Comparison of ENCODE assay signal across 19 cellular contexts in genomic region chr17:68993112-68993511, GRCh38. TPM values are rescaled to one million over a fixed set of nuclear protein-coding genes. Genes with fewer than 3 reads are reported as not detected.
DNase-seq lines count a peak whose midpoint lies in the region; ATAC-seq and TF ChIP-seq lines count a peak whose summit lies in the region.
"Had no signal": no experiment of that assay in that cellular context is flagged by ENCODE, and none has a peak within 500 bp of the region (broad histone marks: within the 10 kb centered on the region; RNA-seq: fewer than 3 reads in every experiment).

No MANE protein-coding gene starts in this region.

- H3K4me1 ChIP-seq in PC-3 (ENCODE audit: insufficient read depth, low read length) = no peaks in the 10 kb centered on the region
- no peaks in the 10 kb centered on the region for H3K4me1 ChIP-seq in hepatocyte (ENCODE audit: insufficient read depth)
- H3K4me1 ChIP-seq in testis = no peaks in the 10 kb centered on the region
- H3K4me1 ChIP-seq: psoas muscle had no signal

- TF ChIP-seq CTCF in AG10803 (conservative IDR thresholded peaks at IDR 0.05; ENCODE audit: low read length) = no peak
- TF ChIP-seq CTCF in PC-3 (conservative IDR thresholded peaks at IDR 0.05; ENCODE audit: low read depth, low read length) = no peak
- no peak for TF ChIP-seq CTCF in choroid plexus epithelial cell (conservative IDR thresholded peaks at IDR 0.05; ENCODE audit: low read depth, low read length)
- TF ChIP-seq CTCF in hepatocyte (IDR thresholded peaks at IDR 0.05; ENCODE audit: poor library complexity) = no peak
- TF ChIP-seq CTCF in testis (IDR thresholded peaks at IDR 0.05) = no peak
- no peak for TF ChIP-seq CTCF in GM10248 (IDR thresholded peaks at IDR 0.05; ENCODE audit: control extremely low read depth, extremely low read depth, low read depth, missing control alignments)

- no peaks in the 10 kb centered on the region for H3K79me2 ChIP-seq in PC-3 (ENCODE audit: low read length)
- no peaks in the 10 kb centered on the region for H3K79me2 ChIP-seq in hepatocyte

- intact Hi-C loops in PC-3 (cut with micrococcal nuclease) (no loop called here), testis (cut with DNase I; ENCODE audit: low total_unique reads) (no loop called here)

- BruUV-seq in PC-3 (replicated peaks; lab: Mats Ljungman, UMichigan) = no TSS peak

- WGBS in hepatocyte (ENCODE audit: low lambda C conversion rate, missing lambda C conversion rate) = 76% methylated on average over 4 of the region's 4 CpGs
- WGBS in testis, 2 donors = 67 to 72% methylated on average over 4 of the region's 4 CpGs

- H3K27me3 ChIP-seq in PC-3 (ENCODE audit: low read length) (peaks cover 48% of the 10 kb centered on the region), hepatocyte (no peaks in the 10 kb centered on the region), testis (no peaks in the 10 kb centered on the region)

- no peak overlapping the region for H3K4me3 ChIP-seq in AG10803 (ENCODE audit: low read length)
- no peak overlapping the region for H3K4me3 ChIP-seq in PC-3 (ENCODE audit: low read length)
- H3K4me3 ChIP-seq in choroid plexus epithelial cell (ENCODE audit: low read depth, low read length) = no peak overlapping the region
- no peak overlapping the region for H3K4me3 ChIP-seq in hepatocyte
- H3K4me3 ChIP-seq in testis = no peak overlapping the region
- H3K4me3 ChIP-seq: psoas muscle had no signal

- H3K36me3 ChIP-seq in PC-3 (ENCODE audit: low read depth, low read length) = no peaks in the 10 kb centered on the region
- no peaks in the 10 kb centered on the region for H3K36me3 ChIP-seq in hepatocyte (replicated peaks; ENCODE audit: insufficient read depth, low read depth)
- H3K36me3 ChIP-seq in testis (ENCODE audit: low read depth, missing control alignments) = no peaks in the 10 kb centered on the region

- TF ChIP-seq POLR2A in testis (IDR thresholded peaks at IDR 0.05) = no peak

- no peaks in the 10 kb centered on the region for H3K4me1 Mint-ChIP-seq in activated T-cell treated with anti-CD3 and anti-CD28 coated beads, Interleukin-2, amount 50 U/mL, for 4 hours (ENCODE audit: low read depth)

- H3K4me2 ChIP-seq in PC-3 (ENCODE audit: low read length) = no peak overlapping the region
- no peak overlapping the region for H3K4me2 ChIP-seq in hepatocyte

- H3K9me3 ChIP-seq in PC-3 (ENCODE audit: low read length) = no peaks in the 10 kb centered on the region
- no peaks in the 10 kb centered on the region for H3K9me3 ChIP-seq in hepatocyte (ENCODE audit: low read depth)
- H3K9me3 ChIP-seq in testis = no peaks in the 10 kb centered on the region
- H3K9me3 ChIP-seq: psoas muscle had no signal

- H3K9me2 ChIP-seq in PC-3 (replicated peaks; ENCODE audit: low read length) = no peaks in the 10 kb centered on the region
- no peaks in the 10 kb centered on the region for H3K9me2 ChIP-seq in hepatocyte (replicated peaks; ENCODE audit: insufficient read depth)

- no peak overlapping the region for H3K4me3 Mint-ChIP-seq in activated T-cell treated with anti-CD3 and anti-CD28 coated beads, Interleukin-2, amount 50 U/mL, for 4 hours

- 0 out of 2 replicates have a peak, but pooled peaks have one; percentile 43 for ATAC-seq in PC-3
- no peak for ATAC-seq in activated T-cell treated with anti-CD3 and anti-CD28 coated beads, Interleukin-2, amount 50 U/mL, for 4 hours
- ATAC-seq: left lobe of liver had no signal

- H4K20me1 ChIP-seq in PC-3 (ENCODE audit: low read length) (no peaks in the 10 kb centered on the region), hepatocyte (ENCODE audit: insufficient read depth, poor library complexity, severe bottlenecking) (no peaks in the 10 kb centered on the region)

- H3F3A ChIP-seq in PC-3 (ENCODE audit: low read length, unreplicated experiment) = no peaks in the 10 kb centered on the region

- H3K36me3 Mint-ChIP-seq in activated T-cell treated with anti-CD3 and anti-CD28 coated beads, Interleukin-2, amount 50 U/mL, for 4 hours (ENCODE audit: insufficient read depth) = no peaks in the 10 kb centered on the region

- no peak overlapping the region for H3K9ac ChIP-seq in PC-3 (ENCODE audit: low read length)

- H3K27ac ChIP-seq in PC-3 (ENCODE audit: low read length) (no peak overlapping the region), hepatocyte (no peak overlapping the region), testis (no peak overlapping the region)
- H3K27ac ChIP-seq: psoas muscle had no signal

- H2AFZ ChIP-seq in PC-3 (ENCODE audit: low read length) (no peak overlapping the region), hepatocyte (no peak overlapping the region)

- CTCF ChIA-PET in PC-3 (lab: Charles Lee) (no interaction called here), GM10248 (lab: Yijun Ruan, JAX) (no interaction called here)

- no peaks in the 10 kb centered on the region for H3K9me3 Mint-ChIP-seq in activated T-cell treated with anti-CD3 and anti-CD28 coated beads, Interleukin-2, amount 50 U/mL, for 4 hours

- DNase-seq in AG10803 (ENCODE audit: low read depth) (peak; percentile 22), PC-3 (peak; percentile 35), choroid plexus epithelial cell (ENCODE audit: low read depth) (peak; percentile 62), hepatocyte (ENCODE audit: low spot score) (peak; percentile 11), testis (no peak), nucleus accumbens (lab: John Stamatoyannopoulos, UW) (no peak), GM10248 (ENCODE audit: extremely low spot score) (no peak)
- DNase-seq in activated T-cell treated with anti-CD3 and anti-CD28 coated beads, Interleukin-2, amount 50 U/mL, for 4 hours = no peak
- DNase-seq: activated CD4-positive, alpha-beta T cell treated with anti-CD3 and anti-CD28 coated beads for 48 hours; activated CD8-positive, alpha-beta memory T cell treated with anti-CD3 and anti-CD28 coated beads, Interleukin-2, amount 50 U/mL, for 4 hours; activated effector memory CD4-positive, alpha-beta T cell treated with anti-CD3 and anti-CD28 coated beads, Interleukin-2, amount 50 U/mL, for 16 hours; DMS 273 treated with DMSO at 0.1 percent for 48 hours; GF-D8; NCI-H1694 treated with DMSO at 0.1 percent for 48 hours; NCI-H446; psoas muscle; RPMI8226 had no signal

- no peaks in the 10 kb centered on the region for H3K27me3 Mint-ChIP-seq in activated T-cell treated with anti-CD3 and anti-CD28 coated beads, Interleukin-2, amount 50 U/mL, for 4 hours (ENCODE audit: low read depth)

- POLR2A ChIA-PET in PC-3 (lab: Charles Lee; ENCODE audit: unreplicated experiment) (no interaction called here), GM10248 (lab: Yijun Ruan, JAX) (no interaction called here)

RNA-seq across cellular contexts. Expression of gene ABCA8, which starts 37.9 kb away (rescaled TPM):
- total RNA-seq in PC-3 (2014; rRNA removed) = 0.22 and 0.92 TPM in 2 replicates
- total RNA-seq in hepatocyte = 3.4 and 6.0 TPM in 2 replicates
- 2.1 and 2.4 TPM in 2 replicates for polyA plus RNA-seq in hepatocyte
- total RNA-seq in testis = 100 to 1,000 TPM; 188 to 249 TPM
- polyA plus RNA-seq in testis (ENCODE audit: insufficient read depth, low read depth, low replicate concordance) = 45.6 TPM
- under 1 TPM in 1 of 3 donors, not detected in 2; 0.35 TPM for total RNA-seq in activated T-cell treated with anti-CD3 and anti-CD28 coated beads, Interleukin-2, amount 50 U/mL, for 4 hours
- polyA plus RNA-seq: neural cell had no signal

Comparison
In these comparisons a context has a peak if more than half of its experiments do, and no peak if none do; other contexts are left out.
1. DNase-seq: peak in AG10803 (single experiment), PC-3 (single experiment), choroid plexus epithelial cell (single experiment) and hepatocyte (single experiment); none in testis (single experiment), nucleus accumbens (0 of 56), GM10248 (single experiment) and activated T-cell treated with anti-CD3 and anti-CD28 coated beads, Interleukin-2, amount 50 U/mL, for 4 hours (single experiment).
2. RNA of gene ABCA8, which starts 37.9 kb away (total RNA-seq): 188 to 249 TPM in testis; 3.4 to 6.0 TPM in hepatocyte, 0.22 to 0.92 TPM in PC-3 and 0.35 TPM in activated T-cell treated with anti-CD3 and anti-CD28 coated beads, Interleukin-2, amount 50 U/mL, for 4 hours; every median in the first group is over 10 times any median in the second.